In genomic region chr7:24966802-24967201, GRCh38 we compare ENCODE assay signal across 12 cellular contexts. TPM values are rescaled to one million over a fixed set of nuclear protein-coding genes. Genes with fewer than 3 reads are reported as not detected.
A peak's percentile ranks its signal among the peaks of the same experiment; 100 is the strongest.
DNase-seq lines count a peak whose midpoint lies in the region; ATAC-seq, FAIRE-seq and TF ChIP-seq lines count a peak whose summit lies in the region.
"Had no signal": no experiment of that assay in that cellular context is flagged by ENCODE, and none has a peak within 500 bp of the region (broad histone marks: within the 10 kb centered on the region; RNA-seq: fewer than 3 reads in every experiment).

No MANE protein-coding gene starts in this region.

- in situ Hi-C loops in HAP-1 (cut with MboI; ENCODE audit: low sequenced_read_pairs) = no loop called here

- no peaks in the 10 kb centered on the region for H3K36me3 Mint-ChIP-seq in natural killer cell

- H3K4me3 Mint-ChIP-seq in natural killer cell = no peak overlapping the region

- FAIRE-seq in bronchial epithelial cell (lab: Jason Lieb, UNC) = no peak
- FAIRE-seq: A204.1 had no signal

- H3K9me3 ChIP-seq in HAP-1 = no peaks in the 10 kb centered on the region

- peaks cover 77 to 80% of the 10 kb centered on the region in 2 donors for H3K4me1 Mint-ChIP-seq in natural killer cell

- H3K4me1 ChIP-seq in HAP-1 = no peaks in the 10 kb centered on the region

- ATAC-seq in natural killer cell (peak in 1 of 3 donors; percentile 16), GM21786 (IDR thresholded peaks at IDR 0.05; ENCODE audit: unreplicated experiment) (no peak), HG03097 (IDR thresholded peaks at IDR 0.05; ENCODE audit: low FRiP score, unreplicated experiment) (no peak)

- TF ChIP-seq CTCF in bronchial epithelial cell (IDR thresholded peaks at IDR 0.05; ENCODE audit: insufficient read depth, low read length, severe bottlenecking) (no peak), natural killer cell (IDR thresholded peaks at IDR 0.05) (no peak)

- H3K36me3 ChIP-seq in bronchial epithelial cell (ENCODE audit: control insufficient read depth, insufficient read depth, low read length) = no peaks in the 10 kb centered on the region
- H3K36me3 ChIP-seq in HAP-1 (replicated peaks) = no peaks in the 10 kb centered on the region

- H3K9me3 Mint-ChIP-seq in natural killer cell = no peaks in the 10 kb centered on the region

- intact Hi-C loops in natural killer cell (cut with micrococcal nuclease) = no loop called here

- no peaks in the 10 kb centered on the region for H3K27me3 ChIP-seq in bronchial epithelial cell (ENCODE audit: control insufficient read depth, insufficient read depth, low read length)
- no peaks in the 10 kb centered on the region for H3K27me3 ChIP-seq in HAP-1 (ENCODE audit: low read depth)

- no peak overlapping the region for H3K4me3 ChIP-seq in bronchial epithelial cell (ENCODE audit: low read depth, low read length)
- H3K4me3 ChIP-seq in HAP-1 = no peak overlapping the region
- H3K4me3 ChIP-seq: lung had no signal

- DNase-seq in NCI-H748 (lab: John Stamatoyannopoulos, UW; ENCODE audit: unreplicated experiment) = peak; percentile 32
- DNase-seq in NCI-H748 treated with DMSO at 0.1 percent for 48 hours (lab: John Stamatoyannopoulos, UW) = no peak
- DNase-seq in NCI-H526 treated with DMSO at 0.1 percent for 48 hours (lab: John Stamatoyannopoulos, UW) = peak; percentile 38
- DNase-seq in bronchial epithelial cell (ENCODE audit: low read depth) = peak; percentile 36
- no peak for DNase-seq in natural killer cell
- no peak for DNase-seq in HAP-1 (ENCODE audit: low spot score in 2 of 2)
- DNase-seq: activated gamma-delta T cell treated with Interleukin-2 at 50 U/mL for 16 hours, occipital lobe had no signal

- peak overlapping the region; percentile 88 to 90 for H3K27ac Mint-ChIP-seq in natural killer cell

- no peaks in the 10 kb centered on the region for H3K27me3 Mint-ChIP-seq in natural killer cell (ENCODE audit: low read depth in 2 of 2)

RNA-seq across cellular contexts. Expression of gene OSBPL3, which starts 13.2 kb away (rescaled TPM):
- 19.7 and 25.0 TPM in 2 replicates for total RNA-seq in bronchial epithelial cell
- total RNA-seq in natural killer cell = 10 to 100 TPM; 50.7 to 99.1 (median 65.1) TPM

Comparison
In these comparisons a context has a peak if more than half of its experiments do, and no peak if none do; other contexts are left out.
1. DNase-seq: peak in NCI-H748 (single experiment), NCI-H526 treated with DMSO at 0.1 percent for 48 hours (single experiment) and bronchial epithelial cell (single experiment); none in NCI-H748 treated with DMSO at 0.1 percent for 48 hours (single experiment), natural killer cell (single experiment) and HAP-1 (0 of 2).